Comparison of ENCODE assay signal across 8 cellular contexts in the genomic region with DNA sequence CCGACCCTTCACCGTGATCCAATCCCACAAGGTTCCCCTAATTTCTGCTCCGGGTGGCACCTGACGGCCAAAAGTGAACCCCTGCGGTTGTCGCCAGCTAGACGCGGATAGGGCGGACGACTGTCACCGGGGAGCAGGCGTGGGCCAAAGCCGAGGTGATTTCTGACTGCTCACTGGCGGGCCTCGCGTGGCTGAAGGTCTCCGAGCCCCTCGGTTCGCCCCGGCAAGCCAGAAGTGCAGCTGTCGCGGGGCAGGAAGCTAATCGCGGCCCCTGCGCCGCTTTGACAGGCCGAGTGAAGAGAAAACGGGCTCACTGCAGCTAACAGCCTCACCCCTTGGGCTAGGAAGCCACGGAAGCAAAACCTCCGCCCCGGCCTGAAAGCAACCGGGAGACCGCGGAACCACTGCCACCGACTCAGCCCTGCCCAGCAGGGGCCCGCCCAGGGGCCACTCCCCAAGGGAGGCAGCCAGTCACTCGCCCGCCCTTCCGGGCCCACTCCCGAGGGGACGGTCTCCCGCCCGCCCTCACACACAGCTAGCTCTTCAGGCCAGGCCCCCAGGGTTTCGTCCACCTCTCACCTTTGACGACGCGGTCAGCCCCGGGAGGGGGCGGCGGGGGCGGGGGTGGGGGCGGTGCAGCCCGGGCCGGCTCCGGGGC. TPM values are rescaled to one million over a fixed set of nuclear protein-coding genes. Genes with fewer than 3 reads are reported as not detected.
DNase-seq lines count a peak whose midpoint lies in the region; ATAC-seq, FAIRE-seq and TF ChIP-seq lines count a peak whose summit lies in the region.

No MANE protein-coding gene starts in this region.

- peaks cover 26% of the 10 kb centered on the region for H3K36me3 ChIP-seq in right atrium auricular region
- peaks cover 0 to 3% of the 10 kb centered on the region in 2 donors for H3K36me3 ChIP-seq in aorta (ENCODE audit: control insufficient read depth in 1 of 2, insufficient read depth in 2 of 2, low read length in 1 of 2)

- H3K27me3 Mint-ChIP-seq in HFFc6 (ENCODE audit: insufficient read depth) = peaks cover 1% of the 10 kb centered on the region; the same call in 1 of the 2 replicates

- peak; percentile 95 for ATAC-seq in aorta (ENCODE audit: low FRiP score)

- peak; percentile 87 for TF ChIP-seq POLR2A in GM12891 (IDR thresholded peaks at IDR 0.05; ENCODE audit: low read depth, low read length)

- peak overlapping the region; percentile 92 for H3K4me3 Mint-ChIP-seq in HFFc6

- WGBS in aorta, 2 donors = 0% methylated on average over 37 to 55 of the region's 55 CpGs

- peaks cover 33% of the 10 kb centered on the region for H3K36me3 Mint-ChIP-seq in HFFc6 (ENCODE audit: low read depth)

- H3K9me3 ChIP-seq in right atrium auricular region (no peaks in the 10 kb centered on the region), aorta (ENCODE audit: control insufficient read depth, low read length) (no peaks in the 10 kb centered on the region)

- peak overlapping the region; percentile 93 for H3K27ac Mint-ChIP-seq in HFFc6

- TF ChIP-seq CTCF in HFFc6 (IDR thresholded peaks at IDR 0.05) = no peak
- no peak for TF ChIP-seq CTCF in right atrium auricular region (IDR thresholded peaks at IDR 0.05)

- peak overlapping the region; percentile 57 to 80 for H3K4me3 ChIP-seq in right atrium auricular region
- H3K4me3 ChIP-seq in aorta (ENCODE audit: low read length in 2 of 2) = peak overlapping the region; percentile 36 to 76

- H3K27me3 ChIP-seq in right atrium auricular region (no peaks in the 10 kb centered on the region), aorta (ENCODE audit: control insufficient read depth in 1 of 2, insufficient read depth in 2 of 2, low read length in 1 of 2) (no peaks in the 10 kb centered on the region)

- H3K9me3 Mint-ChIP-seq in HFFc6 = no peaks in the 10 kb centered on the region; the same call in 1 of the 2 replicates

- H3K4me1 ChIP-seq in right atrium auricular region (peaks cover 2 to 34% of the 10 kb centered on the region in 2 donors), aorta (ENCODE audit: control insufficient read depth in 1 of 2, insufficient read depth in 2 of 2, low read length in 2 of 2) (peaks cover 3 to 7% of the 10 kb centered on the region in 2 donors)

- peak; percentile 84 for DNase-seq in GM12891 (ENCODE audit: insufficient read length, low spot score)
- DNase-seq in HFFc6 = peak; percentile 85
- DNase-seq in MV-4-11 (lab: John Stamatoyannopoulos, UW) = peak; percentile 81
- DNase-seq in T-helper 1 cell = peak; percentile 80 to 95 (median 85)
- peak; percentile 52 for DNase-seq in amniotic stem cell (lab: John Stamatoyannopoulos, UW)
- peak; percentile 88 for DNase-seq in right atrium auricular region (ENCODE audit: low spot score)
- DNase-seq in renal cortical epithelial cell (ENCODE audit: low read depth) = peak; percentile 79
- DNase-seq in aorta = peak; percentile 94 to 96

- FAIRE-seq in GM12891 (lab: Jason Lieb, UNC) = no peak

- intact Hi-C loops in aorta (cut with DNase I) = no loop called here

- peaks cover 48% of the 10 kb centered on the region for H3K4me1 Mint-ChIP-seq in HFFc6 (ENCODE audit: low read depth)

- H3K27ac ChIP-seq in right atrium auricular region (peak overlapping the region; percentile 97), aorta (ENCODE audit: low read depth in 1 of 2, low read length in 2 of 2) (peak overlapping the region; percentile 48 to 72)

TF ChIP-seq in GM12891, 5 proteins besides CTCF, POLR2A, EP300 and RAD21:
- TF ChIP-seq POLR2AphosphoS5 (IDR thresholded peaks at IDR 0.05; ENCODE audit: low read depth, low read length) (peak; percentile 75), POU2F2 (IDR thresholded peaks at IDR 0.05; ENCODE audit: low read depth, low read length) (no peak), TAF1 (IDR thresholded peaks at IDR 0.05; ENCODE audit: low read depth, low read length) (peak; percentile 41; the same call in 1 of the 2 replicates), SPI1 (IDR thresholded peaks at IDR 0.05; ENCODE audit: low read depth, low read length) (no peak), PAX5 (IDR thresholded peaks at IDR 0.05; ENCODE audit: insufficient read depth, low read length, severe bottlenecking) (no peak)
TF ChIP-seq in GM12891: peak in this region for 2.

RNA-seq across cellular contexts. Expression of gene PPP3CB, which starts 0.5 kb away (rescaled TPM):
- polyA plus RNA-seq in GM12891 (2012; ENCODE audit: low read depth, missing spikeins) = 23.2 TPM
- 10 to 100 TPM; 49.7 to 66.4 (median 59.8) TPM for total RNA-seq in HFFc6 (2021; fragmentation: NEBNext Ultra II Directional; extraction: Animal tissue kit (Norgen Biotek cat#: 25700))
- total RNA-seq in right atrium auricular region (10 to 100 TPM; 40.7 to 44.2 TPM), renal cortical epithelial cell (27.3 and 60.2 TPM in 2 replicates), aorta (10 to 100 TPM; 61.0 to 65.6 TPM)
- polyA plus RNA-seq in aorta = 10 to 100 TPM; 39.7 to 46.1 TPM

Comparison
In these comparisons a context has a peak if more than half of its experiments do, and no peak if none do; other contexts are left out.
1. Peak in every context shown above with its lines: DNase-seq, ATAC-seq, H3K4me3 ChIP-seq and H3K27ac ChIP-seq.